Comparison of ENCODE assay signal across 16 cellular contexts in genomic region chr5:103358305-103358996, GRCh38.
DNase-seq lines count a peak whose midpoint lies in the region; ATAC-seq, FAIRE-seq and TF ChIP-seq lines count a peak whose summit lies in the region.
"Had no signal": no experiment of that assay in that cellular context is flagged by ENCODE, and none has a peak within 500 bp of the region (broad histone marks: within the 10 kb centered on the region; RNA-seq: fewer than 3 reads in every experiment).

No MANE protein-coding gene starts in this region.

- in situ Hi-C loops in K562 (cut with MboI): no loop called here

- CTCF ChIA-PET in K562 (lab: Yijun Ruan, JAX; ENCODE audit: low intra/inter-chr PET ratio): no interaction called here

- no peaks in the 10 kb centered on the region for H3K36me3 ChIP-seq in K562 (ENCODE audit: control insufficient read depth, insufficient read depth, low read length)
- H3K36me3 ChIP-seq in breast epithelium: no peaks in the 10 kb centered on the region
- H3K36me3 ChIP-seq: MG63 had no signal

- H3K9ac ChIP-seq in K562 (ENCODE audit: insufficient read depth in 1 of 2, low read depth in 2 of 2, low read length in 2 of 2): no peak overlapping the region

- no peak overlapping the region for H3K4me2 ChIP-seq in K562 (ENCODE audit: insufficient read depth, low read length)

- no peaks in the 10 kb centered on the region for H4K20me1 ChIP-seq in K562 (replicated peaks; ENCODE audit: control insufficient read depth, insufficient read depth, low read length)

- no peaks in the 10 kb centered on the region for H3K9me1 ChIP-seq in K562 (ENCODE audit: control insufficient read depth, insufficient read depth, low read length)

- H2AFZ ChIP-seq in K562 (ENCODE audit: low read depth, low read length): no peak overlapping the region

- TF ChIP-seq POLR2A in K562 (conservative IDR thresholded peaks at IDR 0.05) (no peak), breast epithelium (IDR thresholded peaks at IDR 0.05) (no peak)

- no peaks in the 10 kb centered on the region for H3K79me2 ChIP-seq in K562 (ENCODE audit: control insufficient read depth, insufficient read depth, low read length)

- H3K9me3 ChIP-seq in K562 (replicated peaks; ENCODE audit: control insufficient read depth, insufficient read depth, low read depth, low read length) (no peaks in the 10 kb centered on the region), breast epithelium (no peaks in the 10 kb centered on the region)
- H3K9me3 ChIP-seq: MG63 had no signal

- TF ChIP-seq RAD21 in K562 (CRISPR knock-in tag; conservative IDR thresholded peaks at IDR 0.05 in 1 of 2, IDR thresholded peaks at IDR 0.05 in 1 of 2): no peak

- no peaks in the 10 kb centered on the region; a peak in 1 of 5 replicates for H3K27me3 ChIP-seq in K562 (ENCODE audit: control insufficient read depth in 2 of 2, insufficient read depth in 2 of 2, low read length in 2 of 2)
- no peaks in the 10 kb centered on the region for H3K27me3 ChIP-seq in breast epithelium
- H3K27me3 ChIP-seq: MG63 had no signal

- no peak for FAIRE-seq in K562 (lab: Jason Lieb, UNC)
- FAIRE-seq: G401.6 had no signal

- peak; percentile 38 for DNase-seq in NCI-H2227 (lab: John Stamatoyannopoulos, UW; ENCODE audit: unreplicated experiment)
- no peak for DNase-seq in NCI-H2227 treated with DMSO at 0.1 percent for 48 hours (lab: John Stamatoyannopoulos, UW)
- peak; percentile 15 for DNase-seq in MV-4-11 (lab: John Stamatoyannopoulos, UW)
- no peak for DNase-seq in K562 (ENCODE audit: extremely low read depth in 1 of 4, low spot score in 3 of 4)
- no peak for DNase-seq in breast epithelium (ENCODE audit: low spot score in 2 of 2)
- DNase-seq in stimulated activated CD4-positive, alpha-beta T cell treated with anti-CD3 and anti-CD28 coated beads, Interleukin-4, amount 100 ng/mL, for 1 hour: no peak
- DNase-seq in sciatic nerve (ENCODE audit: low spot score): no peak
- DNase-seq: DMS79 treated with DMSO at 0.1 percent for 48 hours, MG63, NCI-H1105, NCI-H187, NCI-H526 treated with DMSO at 0.1 percent for 48 hours, SW 1271 had no signal

- H3K27ac ChIP-seq in 22Rv1: peak overlapping the region; percentile 59; the same call in 1 of the 2 replicates
- no peak overlapping the region for H3K27ac ChIP-seq in K562 (ENCODE audit: extremely low read depth, low read depth, low read length)
- H3K27ac ChIP-seq in breast epithelium: no peak overlapping the region

- intact Hi-C loops in K562 (cut with micrococcal nuclease) (no loop called here), breast epithelium (cut with DNase I; ENCODE audit: low total_unique reads) (no loop called here), sciatic nerve (cut with DNase I) (no loop called here)

- ATAC-seq in K562: no peak
- no peak for ATAC-seq in sciatic nerve
- ATAC-seq: HCT116 had no signal

- WGBS in K562 (ENCODE audit: insufficient coverage, low coverage, missing lambda C conversion rate): 56% methylated on average over 6 of the region's 6 CpGs

- TF ChIP-seq EP300 in K562 (IDR thresholded peaks at IDR 0.05; ENCODE audit: low read length): no peak

- TF ChIP-seq CTCF in 22Rv1 (IDR thresholded peaks at IDR 0.05): no peak
- TF ChIP-seq CTCF in K562 (IDR thresholded peaks at IDR 0.05 in 2 of 3, conservative IDR thresholded peaks at IDR 0.05 in 1 of 3; ENCODE audit: insufficient read depth in 2 of 3, low read depth in 1 of 3, low read length in 3 of 3): no peak
- no peak for TF ChIP-seq CTCF in breast epithelium (IDR thresholded peaks at IDR 0.05)

- H3K4me3 ChIP-seq in K562 (no peak overlapping the region), breast epithelium (no peak overlapping the region)
- H3K4me3 ChIP-seq: MG63 had no signal

- no TSS peak for BruUV-seq in K562 (replicated peaks; lab: Mats Ljungman, UMichigan)

- POLR2A ChIA-PET in K562 (lab: Yijun Ruan, JAX): interaction anchor here (0.7 kb wide), 1 partner anchor 986 kb away, joined by 3 read pairs; no protein-coding TSS in a partner anchor

- H3K4me1 ChIP-seq in K562 (replicated peaks in 1 of 2; ENCODE audit: control insufficient read depth in 2 of 2, insufficient read depth in 2 of 2, low read length in 2 of 2): no peaks in the 10 kb centered on the region
- no peaks in the 10 kb centered on the region for H3K4me1 ChIP-seq in breast epithelium

TF ChIP-seq in K562, 482 proteins besides CTCF, POLR2A, EP300 and RAD21:
- TF ChIP-seq NFIC (IDR thresholded peaks at IDR 0.05) (peak; percentile 79), MAFF (IDR thresholded peaks at IDR 0.05; ENCODE audit: low read length) (no peak)

Comparison
In these comparisons a context has a peak if more than half of its experiments do, and no peak if none do; other contexts are left out.
1. DNase-seq: peak in NCI-H2227 (single experiment) and MV-4-11 (single experiment); none in NCI-H2227 treated with DMSO at 0.1 percent for 48 hours (single experiment), K562 (0 of 4), breast epithelium (0 of 2), stimulated activated CD4-positive, alpha-beta T cell treated with anti-CD3 and anti-CD28 coated beads, Interleukin-4, amount 100 ng/mL, for 1 hour (single experiment) and sciatic nerve (single experiment).